Comparison of ENCODE assay signal across 25 cellular contexts in the genomic region with DNA sequence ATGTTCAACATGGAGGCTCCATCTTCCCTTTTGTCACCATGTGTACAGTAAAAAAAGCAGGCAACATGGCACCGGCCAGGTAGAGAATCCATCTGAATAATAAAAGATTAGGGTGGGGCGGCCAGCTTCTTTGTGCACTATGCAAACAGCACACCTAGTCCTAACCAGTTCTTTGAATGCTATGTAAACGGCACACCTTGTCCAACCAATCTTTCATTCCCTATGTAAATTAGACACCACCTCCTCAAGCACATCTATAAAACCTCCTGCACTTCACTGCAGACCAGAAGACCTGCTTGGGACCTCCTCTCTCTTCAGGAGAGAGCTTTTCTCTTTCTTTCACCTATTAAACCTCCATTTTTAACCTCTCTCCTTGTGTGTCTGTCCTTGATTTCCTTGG. TPM values are rescaled to one million over a fixed set of nuclear protein-coding genes. Genes with fewer than 3 reads are reported as not detected.
A peak's percentile ranks its signal among the peaks of the same experiment; 100 is the strongest.
DNase-seq lines count a peak whose midpoint lies in the region; ATAC-seq and TF ChIP-seq lines count a peak whose summit lies in the region.
"Had no signal": no experiment of that assay in that cellular context is flagged by ENCODE, and none has a peak within 500 bp of the region (broad histone marks: within the 10 kb centered on the region; RNA-seq: fewer than 3 reads in every experiment).

No MANE protein-coding gene starts in this region.

- intact Hi-C loops in left colon (cut with DNase I, micrococcal nuclease) = no loop called here
- intact Hi-C loops in adrenal gland (cut with DNase I) = no loop called here

- H3K79me2 ChIP-seq in GM23338 (replicated peaks; ENCODE audit: insufficient read depth) = no peaks in the 10 kb centered on the region

- CTCF ChIA-PET in activated CD8-positive, alpha-beta memory T cell treated with anti-CD3 and anti-CD28 coated beads, Interleukin-2, amount 10 ng/mL, durations not matched to agents 7 days and 5 days (lab: Charles Lee) = interaction anchor here (1.2 kb wide), 1 partner anchor 158 kb away, joined by 3 read pairs; no protein-coding TSS in a partner anchor

- TF ChIP-seq CTCF in upper lobe of left lung (IDR thresholded peaks at IDR 0.05) = no peak
- no peak for TF ChIP-seq CTCF in GM23338 (conservative IDR thresholded peaks at IDR 0.05; ENCODE audit: low read depth in 2 of 2)
- no peak for TF ChIP-seq CTCF in adrenal gland (IDR thresholded peaks at IDR 0.05)

- 52 to 79% methylated on average over 3 of the region's 3 CpGs for WGBS in upper lobe of left lung, 2 donors
- 93 to 96% (median 94%) methylated on average over 3 of the region's 3 CpGs for WGBS in adrenal gland, 4 donors

- H3K4me3 Mint-ChIP-seq in activated CD8-positive, alpha-beta memory T cell treated with anti-CD3 and anti-CD28 coated beads, Interleukin-2, amount 10 ng/mL, durations not matched to agents 7 days and 5 days = no peak overlapping the region
- H3K4me3 Mint-ChIP-seq in GM23338 = no peak overlapping the region
- H3K4me3 Mint-ChIP-seq: activated T-helper 17 cell treated with anti-CD3 and anti-CD28 coated beads, Interleukin-2, amount 50 U/mL, for 72 hours; memory B cell; naive B cell; stimulated activated effector memory CD8-positive, alpha-beta T cell treated with anti-CD3 and anti-CD28 coated beads, Interleukin-12 subunit alpha, Interleukin-12 subunit beta, amount 100 ng/mL, for 72 hours had no signal

- no peaks in the 10 kb centered on the region for H4K20me1 ChIP-seq in GM23338 (replicated peaks; ENCODE audit: insufficient read depth)

- H3K27ac Mint-ChIP-seq in activated CD8-positive, alpha-beta memory T cell treated with anti-CD3 and anti-CD28 coated beads, Interleukin-2, amount 10 ng/mL, durations not matched to agents 7 days and 5 days = no peak overlapping the region
- no peak overlapping the region for H3K27ac Mint-ChIP-seq in GM23338
- H3K27ac Mint-ChIP-seq: activated naive CD4-positive, alpha-beta T cell treated with anti-CD3 and anti-CD28 coated beads, Interleukin-2, amount 50 U/mL, for 72 hours; activated T-helper 17 cell treated with anti-CD3 and anti-CD28 coated beads, Interleukin-2, amount 50 U/mL, for 72 hours; memory B cell; naive B cell; stimulated activated effector memory CD8-positive, alpha-beta T cell treated with anti-CD3 and anti-CD28 coated beads, Interleukin-12 subunit alpha, Interleukin-12 subunit beta, amount 100 ng/mL, for 72 hours had no signal

- peaks cover 0 to 8% (median 4%) of the 10 kb centered on the region in 4 donors for H3K4me1 ChIP-seq in upper lobe of left lung
- H3K4me1 ChIP-seq in GM23338 (ENCODE audit: insufficient read depth) = 0 out of 2 replicates have a peak, but pooled peaks cover 7% of the 10 kb centered on the region
- no peaks in the 10 kb centered on the region for H3K4me1 ChIP-seq in adrenal gland (replicated peaks in 1 of 2)
- H3K4me1 ChIP-seq: BE2C, suprapubic skin, vagina had no signal

- peaks cover 4 to 27% (median 11%) of the 10 kb centered on the region in 4 donors for H3K36me3 ChIP-seq in upper lobe of left lung
- peaks cover 8% of the 10 kb centered on the region for H3K36me3 ChIP-seq in GM23338 (ENCODE audit: insufficient read depth)
- H3K36me3 ChIP-seq in adrenal gland (replicated peaks in 1 of 2) = peaks cover 0 to 33% of the 10 kb centered on the region in 2 donors

- H3K4me3 ChIP-seq in upper lobe of left lung (no peak overlapping the region), GM23338 (no peak overlapping the region), adrenal gland (no peak overlapping the region)
- H3K4me3 ChIP-seq: smooth muscle cell, suprapubic skin, vagina had no signal

- TF ChIP-seq EP300 in upper lobe of left lung (IDR thresholded peaks at IDR 0.05) = peak in 1 of 4 donors; percentile 32

- no peaks in the 10 kb centered on the region for H3K9me3 Mint-ChIP-seq in activated CD8-positive, alpha-beta memory T cell treated with anti-CD3 and anti-CD28 coated beads, Interleukin-2, amount 10 ng/mL, durations not matched to agents 7 days and 5 days (ENCODE audit: low read depth)
- peaks cover 2% of the 10 kb centered on the region; the same call in 1 of the 3 replicates for H3K9me3 Mint-ChIP-seq in GM23338
- H3K9me3 Mint-ChIP-seq: activated naive CD4-positive, alpha-beta T cell treated with anti-CD3 and anti-CD28 coated beads, Interleukin-2, amount 50 U/mL, for 72 hours; activated T-helper 17 cell treated with anti-CD3 and anti-CD28 coated beads, Interleukin-2, amount 50 U/mL, for 72 hours; memory B cell; stimulated activated effector memory CD8-positive, alpha-beta T cell treated with anti-CD3 and anti-CD28 coated beads, Interleukin-12 subunit alpha, Interleukin-12 subunit beta, amount 100 ng/mL, for 72 hours had no signal

- no peak overlapping the region for H3K4me2 ChIP-seq in GM23338
- H3K4me2 ChIP-seq: smooth muscle cell had no signal

- H3K27ac ChIP-seq in upper lobe of left lung (peak overlapping the region in 3 of 4 donors; percentile 4 to 31 (median 27)), GM23338 (ENCODE audit: low read depth) (no peak overlapping the region), adrenal gland (no peak overlapping the region)
- H3K27ac ChIP-seq: suprapubic skin, vagina had no signal

- H3F3A ChIP-seq in GM23338 (replicated peaks; ENCODE audit: low read depth) = no peaks in the 10 kb centered on the region

- H3K9me3 ChIP-seq in upper lobe of left lung (no peaks in the 10 kb centered on the region), adrenal gland (replicated peaks in 1 of 3) (no peaks in the 10 kb centered on the region)
- H3K9me3 ChIP-seq: BE2C, suprapubic skin, vagina had no signal

- no peak overlapping the region for H2AFZ ChIP-seq in GM23338

- H3K4me1 Mint-ChIP-seq in activated CD8-positive, alpha-beta memory T cell treated with anti-CD3 and anti-CD28 coated beads, Interleukin-2, amount 10 ng/mL, durations not matched to agents 7 days and 5 days = no peaks in the 10 kb centered on the region
- H3K4me1 Mint-ChIP-seq in GM23338 = peaks cover 3% of the 10 kb centered on the region; the same call in 2 of the 3 replicates
- H3K4me1 Mint-ChIP-seq: activated T-helper 17 cell treated with anti-CD3 and anti-CD28 coated beads, Interleukin-2, amount 50 U/mL, for 72 hours; memory B cell; naive B cell; stimulated activated effector memory CD8-positive, alpha-beta T cell treated with anti-CD3 and anti-CD28 coated beads, Interleukin-12 subunit alpha, Interleukin-12 subunit beta, amount 100 ng/mL, for 72 hours had no signal

- TF ChIP-seq POLR2A in upper lobe of left lung (IDR thresholded peaks at IDR 0.05) = peak in 1 of 4 donors; percentile 58
- no peak for TF ChIP-seq POLR2A in adrenal gland (IDR thresholded peaks at IDR 0.05)

- no peaks in the 10 kb centered on the region for H3K27me3 Mint-ChIP-seq in activated CD8-positive, alpha-beta memory T cell treated with anti-CD3 and anti-CD28 coated beads, Interleukin-2, amount 10 ng/mL, durations not matched to agents 7 days and 5 days
- peaks cover 3% of the 10 kb centered on the region for H3K27me3 Mint-ChIP-seq in GM23338 (ENCODE audit: insufficient read depth, low read depth, poor library complexity)
- H3K27me3 Mint-ChIP-seq: activated T-helper 17 cell treated with anti-CD3 and anti-CD28 coated beads, Interleukin-2, amount 50 U/mL, for 72 hours; memory B cell; naive B cell had no signal

- H3K27me3 ChIP-seq in upper lobe of left lung (no peaks in the 10 kb centered on the region), GM23338 (ENCODE audit: insufficient read depth) (no peaks in the 10 kb centered on the region), adrenal gland (no peaks in the 10 kb centered on the region)
- H3K27me3 ChIP-seq: BE2C, suprapubic skin, vagina had no signal

- peaks cover 9% of the 10 kb centered on the region for H3K36me3 Mint-ChIP-seq in activated CD8-positive, alpha-beta memory T cell treated with anti-CD3 and anti-CD28 coated beads, Interleukin-2, amount 10 ng/mL, durations not matched to agents 7 days and 5 days
- H3K36me3 Mint-ChIP-seq in GM23338 (ENCODE audit: low read depth) = peaks cover 16% of the 10 kb centered on the region

- H3K9me2 ChIP-seq in GM23338 (ENCODE audit: insufficient read depth) = no peaks in the 10 kb centered on the region

- DNase-seq in activated CD8-positive, alpha-beta memory T cell treated with anti-CD3 and anti-CD28 coated beads, Interleukin-2, amount 10 ng/mL, durations not matched to agents 7 days and 5 days = peak; percentile 5
- DNase-seq in activated CD8-positive, alpha-beta memory T cell treated with anti-CD3 and anti-CD28 coated beads, Interleukin-2, amount 50 U/mL, for 48 hours = no peak
- DNase-seq in NCI-H69 (lab: John Stamatoyannopoulos, UW) (peak; percentile 79), left colon (peak; percentile 58 to 59), upper lobe of left lung (peak in 1 of 2 donors; percentile 59), GM23338 (ENCODE audit: low spot score) (no peak), adrenal gland (no peak)
- DNase-seq: aorta, BE2C, caudate nucleus, dermis blood vessel endothelial cell, HCEC 1CT, Karpas-422, naive B cell, nucleus accumbens, OCI-M1, T-helper 9 cell had no signal

- ATAC-seq in activated CD8-positive, alpha-beta memory T cell treated with anti-CD3 and anti-CD28 coated beads, Interleukin-2, amount 10 ng/mL, durations not matched to agents 7 days and 5 days = no peak
- ATAC-seq in left colon (peak; percentile 100), upper lobe of left lung (ENCODE audit: low FRiP score in 2 of 2) (peak in 1 of 2 donors; percentile 59), HG03469 (IDR thresholded peaks at IDR 0.05; ENCODE audit: unreplicated experiment) (no peak), GM23338 (no peak; the same call in 2 of the 3 replicates)
- ATAC-seq: activated naive CD4-positive, alpha-beta T cell treated with anti-CD3 and anti-CD28 coated beads, Interleukin-2, amount 50 U/mL, for 72 hours; activated T-helper 17 cell treated with anti-CD3 and anti-CD28 coated beads, Interleukin-2, amount 50 U/mL, for 72 hours; stimulated activated effector memory CD8-positive, alpha-beta T cell treated with anti-CD3 and anti-CD28 coated beads, Interleukin-12 subunit alpha, Interleukin-12 subunit beta, amount 100 ng/mL, for 72 hours had no signal

RNA-seq across cellular contexts. Expression of a gene that starts 28.2 kb away (rescaled TPM):
- total RNA-seq in activated CD8-positive, alpha-beta memory T cell treated with anti-CD3 and anti-CD28 coated beads, Interleukin-2, amount 10 ng/mL, durations not matched to agents 7 days and 5 days = 10 to 100 TPM in 1 of 2 experiments, 1 to 10 TPM in 1; 7.2 to 13.9 TPM
- total RNA-seq in left colon (10 to 100 TPM; 10.2 to 12.3 TPM), upper lobe of left lung (10 to 100 TPM in 3 of 6 donors, 1 to 10 TPM in 3; 2.0 to 12.0 (median 9.7) TPM), adrenal gland (10 to 100 TPM; 15.1 to 32.5 (median 27.1) TPM)
- total RNA-seq in GM23338 (2014; rRNA removed; shearing (Covaris generic)) = 24.9 and 25.2 TPM in 2 replicates
- polyA plus RNA-seq in GM23338 (2016; fragmentation: Nextera tagmentation; extraction: Ambion mirVana) (11.2 and 18.7 TPM in 2 replicates), adrenal gland (10 to 100 TPM in 1 of 3 donors, 1 to 10 TPM in 2; 6.0 to 44.8 (median 7.2) TPM)

RNA-seq across cellular contexts. Expression of a gene that starts 28.4 kb away (rescaled TPM):
- 10 to 100 TPM; 27.3 to 30.2 TPM for total RNA-seq in activated CD8-positive, alpha-beta memory T cell treated with anti-CD3 and anti-CD28 coated beads, Interleukin-2, amount 10 ng/mL, durations not matched to agents 7 days and 5 days
- 10 to 100 TPM; 40.2 to 45.0 TPM for total RNA-seq in left colon
- 10 to 100 TPM; 22.1 to 40.1 (median 29.2) TPM for total RNA-seq in upper lobe of left lung
- 17.2 and 17.6 TPM in 2 replicates for total RNA-seq in GM23338 (2014; rRNA removed; shearing (Covaris generic))
- 8.1 and 8.9 TPM in 2 replicates for polyA plus RNA-seq in GM23338 (2016; fragmentation: Nextera tagmentation; extraction: Ambion mirVana)
- 10 to 100 TPM; 33.3 to 85.6 (median 60.1) TPM for total RNA-seq in adrenal gland
- polyA plus RNA-seq in adrenal gland = 10 to 100 TPM; 11.4 to 27.3 (median 13.9) TPM

RNA-seq across cellular contexts. Expression of a gene that starts 30.8 kb away (rescaled TPM):
- total RNA-seq in activated CD8-positive, alpha-beta memory T cell treated with anti-CD3 and anti-CD28 coated beads, Interleukin-2, amount 10 ng/mL, durations not matched to agents 7 days and 5 days = 10 to 100 TPM; 18.1 to 26.8 TPM
- total RNA-seq in left colon = 10 to 100 TPM; 15.8 to 21.8 TPM
- total RNA-seq in upper lobe of left lung = 100 to 1,000 TPM in 1 of 6 donors, 10 to 100 TPM in 5; 22.7 to 109 (median 34.0) TPM
- 31.7 and 34.4 TPM in 2 replicates for total RNA-seq in GM23338 (2014; rRNA removed; shearing (Covaris generic))
- 31.8 and 34.1 TPM in 2 replicates for polyA plus RNA-seq in GM23338 (2016; fragmentation: Nextera tagmentation; extraction: Ambion mirVana)
- total RNA-seq in adrenal gland = 10 to 100 TPM; 13.5 to 56.4 (median 26.3) TPM
- polyA plus RNA-seq in adrenal gland = 10 to 100 TPM; 16.8 to 29.9 (median 25.6) TPM

Comparison
In these comparisons a context has a peak if more than half of its experiments do, and no peak if none do; other contexts are left out.
1. DNase-seq: peak in activated CD8-positive, alpha-beta memory T cell treated with anti-CD3 and anti-CD28 coated beads, Interleukin-2, amount 10 ng/mL, durations not matched to agents 7 days and 5 days (single experiment), NCI-H69 (single experiment) and left colon (2 of 2); none in activated CD8-positive, alpha-beta memory T cell treated with anti-CD3 and anti-CD28 coated beads, Interleukin-2, amount 50 U/mL, for 48 hours (single experiment), GM23338 (single experiment) and adrenal gland (0 of 7).
2. H3K27ac ChIP-seq: peak in upper lobe of left lung (3 of 4); none in GM23338 (single experiment) and adrenal gland (0 of 5).